Comparison of ENCODE assay signal across 21 cellular contexts in genomic region chr1:227433663-227434062, GRCh38.
"Had no signal": no experiment of that assay in that cellular context is flagged by ENCODE, and none has a peak within 500 bp of the region (broad histone marks: within the 10 kb centered on the region; RNA-seq: fewer than 3 reads in every experiment).

No MANE protein-coding gene starts in this region.

- H3K4me1 Mint-ChIP-seq: memory B cell had no signal

- H3K27me3 ChIP-seq: ovary, sigmoid colon, transverse colon, vagina had no signal

- H3K36me3 ChIP-seq: ovary, sigmoid colon, spleen, transverse colon, vagina had no signal

- H3K4me3 Mint-ChIP-seq: effector memory CD8-positive, alpha-beta T cell; memory B cell; naive B cell; natural killer cell treated with Interleukin-12 subunit alpha and Interleukin-12 subunit beta and Interleukin-15 and Interleukin-18, amount 100 ng/mL, for 72 hours; stimulated activated memory B cell treated with anti-CD40 and anti-IgM and Interleukin-4, amounts not matched to agents 10 μg/mL and 1 μg/mL and 100 μg/mL, for 72 hours had no signal

- H3K9me3 ChIP-seq: mucosa of descending colon, ovary, psoas muscle, sigmoid colon, spleen, transverse colon, vagina had no signal

- H3K9me3 Mint-ChIP-seq: effector memory CD8-positive, alpha-beta T cell; memory B cell; naive B cell; natural killer cell treated with Interleukin-12 subunit alpha and Interleukin-12 subunit beta and Interleukin-15 and Interleukin-18, amount 100 ng/mL, for 72 hours; stimulated activated memory B cell treated with anti-CD40 and anti-IgM and Interleukin-4, amounts not matched to agents 10 μg/mL and 1 μg/mL and 100 μg/mL, for 72 hours had no signal

- H3K36me3 Mint-ChIP-seq: memory B cell; naive B cell; natural killer cell treated with Interleukin-12 subunit alpha and Interleukin-12 subunit beta and Interleukin-15 and Interleukin-18, amount 100 ng/mL, for 72 hours; stimulated activated memory B cell treated with anti-CD40 and anti-IgM and Interleukin-4, amounts not matched to agents 10 μg/mL and 1 μg/mL and 100 μg/mL, for 72 hours had no signal

- H3K27ac Mint-ChIP-seq: effector memory CD8-positive, alpha-beta T cell; memory B cell; natural killer cell treated with Interleukin-12 subunit alpha and Interleukin-12 subunit beta and Interleukin-15 and Interleukin-18, amount 100 ng/mL, for 72 hours; stimulated activated memory B cell treated with anti-CD40 and anti-IgM and Interleukin-4, amounts not matched to agents 10 μg/mL and 1 μg/mL and 100 μg/mL, for 72 hours had no signal

- DNase-seq: dermis blood vessel endothelial cell; effector memory CD8-positive, alpha-beta T cell; mucosa of descending colon; naive B cell; occipital lobe; ovary; posterior cingulate gyrus; psoas muscle; right cardiac atrium; sigmoid colon; spleen; stimulated activated CD4-positive, alpha-beta T cell treated with anti-CD3 and anti-CD28 coated beads, Interleukin-4, amount 100 ng/mL, for 4 hours; stimulated activated naive CD8-positive, alpha-beta T cell treated with anti-CD3 and anti-CD28 coated beads, Interleukin-15, Interleukin-2, amounts not matched to agents 100 U/mL and 50 U/mL, for 24 hours; transverse colon had no signal

- H3K27ac ChIP-seq: coronary artery, ovary, psoas muscle, spleen, transverse colon, vagina had no signal

- H3K4me3 ChIP-seq: coronary artery, lung, mucosa of descending colon, ovary, psoas muscle, sigmoid colon, spleen, transverse colon, vagina had no signal

- ATAC-seq: effector memory CD8-positive, alpha-beta T cell; left lobe of liver; mucosa of descending colon; natural killer cell treated with Interleukin-12 subunit alpha and Interleukin-12 subunit beta and Interleukin-15 and Interleukin-18, amount 100 ng/mL, for 72 hours; psoas muscle; right cardiac atrium; stimulated activated memory B cell treated with anti-CD40 and anti-IgM and Interleukin-4, amounts not matched to agents 10 μg/mL and 1 μg/mL and 100 μg/mL, for 72 hours; stimulated activated naive CD8-positive, alpha-beta T cell treated with anti-CD3 and anti-CD28 coated beads, Interleukin-15, Interleukin-2, amounts not matched to agents 100 U/mL and 50 U/mL, for 24 hours had no signal
